In the genomic region with DNA sequence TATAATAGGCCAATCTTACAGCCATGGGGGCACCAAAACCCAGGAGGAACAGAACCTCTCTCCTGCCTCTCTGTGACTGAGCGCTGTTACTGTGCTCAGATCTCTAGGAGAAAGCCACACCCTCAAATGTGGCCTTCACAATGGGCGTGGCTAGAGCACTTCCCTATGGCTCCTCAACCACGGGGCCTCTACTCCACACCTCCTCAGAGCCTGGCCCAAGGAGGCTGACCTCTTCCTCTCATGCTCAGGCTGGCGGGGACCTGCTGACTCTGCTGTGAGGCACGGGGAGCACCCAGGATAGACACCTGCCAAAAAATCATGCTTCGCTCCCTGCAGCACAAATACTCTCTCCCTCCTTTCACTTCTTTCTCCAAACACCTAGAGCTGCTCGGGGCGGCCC, we compare ENCODE assay signal across 16 cellular contexts. TPM values are rescaled to one million over a fixed set of nuclear protein-coding genes. Genes with fewer than 3 reads are reported as not detected.
DNase-seq lines count a peak whose midpoint lies in the region; ATAC-seq and TF ChIP-seq lines count a peak whose summit lies in the region.
"Had no signal": no experiment of that assay in that cellular context is flagged by ENCODE, and none has a peak within 500 bp of the region (broad histone marks: within the 10 kb centered on the region; RNA-seq: fewer than 3 reads in every experiment).

No MANE protein-coding gene starts in this region.

- POLR2A ChIA-PET in MCF 10A (lab: Yijun Ruan, JAX): no interaction called here

- H3K27me3 ChIP-seq in endodermal cell (ENCODE audit: control insufficient read depth, insufficient read depth, low read length, poor library complexity, severe bottlenecking) (no peaks in the 10 kb centered on the region), stomach (no peaks in the 10 kb centered on the region)
- H3K27me3 ChIP-seq: gastrocnemius medialis, neural progenitor cell had no signal

- no peak for TF ChIP-seq CTCF in endodermal cell (conservative IDR thresholded peaks at IDR 0.05)
- no peak for TF ChIP-seq CTCF in stomach (IDR thresholded peaks at IDR 0.05)
- TF ChIP-seq CTCF in MCF 10A (IDR thresholded peaks at IDR 0.05; ENCODE audit: unreplicated experiment): no peak

- no peak overlapping the region for H3K9ac ChIP-seq in endodermal cell (ENCODE audit: extremely low read depth, low read length, poor library complexity, severe bottlenecking)
- H3K9ac ChIP-seq: neural progenitor cell had no signal

- intact Hi-C loops in stomach (cut with DNase I; ENCODE audit: low total_unique reads) (no loop called here), MCF 10A (cut with micrococcal nuclease) (no loop called here)

- H3K27ac Mint-ChIP-seq in endodermal cell (no peak overlapping the region), MCF 10A (ENCODE audit: low read depth, unreplicated experiment) (no peak overlapping the region)
- H3K27ac Mint-ChIP-seq: neural progenitor cell had no signal

- H3K4me1 ChIP-seq in endodermal cell (ENCODE audit: control insufficient read depth, insufficient read depth, low read length) (peaks cover 4% of the 10 kb centered on the region), stomach (peaks cover 5 to 9% (median 7%) of the 10 kb centered on the region in 4 donors)

- H3K4me3 Mint-ChIP-seq in endodermal cell: no peak overlapping the region
- H3K4me3 Mint-ChIP-seq in MCF 10A (ENCODE audit: unreplicated experiment): no peak overlapping the region
- H3K4me3 Mint-ChIP-seq: neural progenitor cell had no signal

- H3K4me1 Mint-ChIP-seq in endodermal cell: peaks cover 16% of the 10 kb centered on the region
- H3K4me1 Mint-ChIP-seq in MCF 10A (ENCODE audit: insufficient read depth, unreplicated experiment): peaks cover 7% of the 10 kb centered on the region

- BruUV-seq in MCF 10A (replicated peaks; lab: Mats Ljungman, UMichigan): no TSS peak

- WGBS in endodermal cell (ENCODE audit: insufficient coverage in 1 of 2, insufficient read length in 1 of 2), 2 experiments: 71 to 81% methylated on average over 6 to 8 of the region's 8 CpGs
- WGBS in stomach, 5 donors: 72 to 80% (median 75%) methylated on average over 8 of the region's 8 CpGs

- TF ChIP-seq EP300 in stomach (IDR thresholded peaks at IDR 0.05): no peak

- DNase-seq in NCI-H82 (lab: John Stamatoyannopoulos, UW) (peak; percentile 41), NCI-H82 treated with DMSO at 0.1 percent for 48 hours (lab: John Stamatoyannopoulos, UW; ENCODE audit: unreplicated experiment) (no peak), NOMO-1 treated with dmso at 0.1 percent for 144 hours (lab: John Stamatoyannopoulos, UW; ENCODE audit: unreplicated experiment) (peak; percentile 44), endodermal cell (peak; percentile 82), stomach (peak; percentile 32), NCI-H1694 treated with DMSO at 0.1 percent for 48 hours (lab: John Stamatoyannopoulos, UW) (no peak), MCF 10A (ENCODE audit: unreplicated experiment) (no peak)
- DNase-seq: ACHN; activated T-cell treated with anti-CD3 and anti-CD28 coated beads, Interleukin-2, amount 50 U/mL, for 48 hours; amygdala; DMS153; gastrocnemius medialis; NCI-H1436 treated with DMSO at 0.1 percent for 48 hours; NK-92 treated with Interleukin-12 subunit alpha and Interleukin-12 subunit beta, amount 100 ng/mL, for 24 hours had no signal

- ATAC-seq in GM21825 (IDR thresholded peaks at IDR 0.05; ENCODE audit: unreplicated experiment): no peak
- ATAC-seq: gastrocnemius medialis had no signal

- H3K4me3 ChIP-seq in endodermal cell (ENCODE audit: low read length) (no peak overlapping the region), stomach (no peak overlapping the region)
- H3K4me3 ChIP-seq: gastrocnemius medialis, neural progenitor cell had no signal

- no peak overlapping the region for H3K27ac ChIP-seq in endodermal cell (ENCODE audit: low read depth, low read length)
- H3K27ac ChIP-seq in stomach: no peak overlapping the region
- H3K27ac ChIP-seq: gastrocnemius medialis, neural progenitor cell had no signal

- TF ChIP-seq POLR2A in stomach (IDR thresholded peaks at IDR 0.05): no peak

- no peaks in the 10 kb centered on the region for H3K9me3 ChIP-seq in endodermal cell (ENCODE audit: control insufficient read depth, low read length)
- no peaks in the 10 kb centered on the region for H3K9me3 ChIP-seq in stomach
- H3K9me3 ChIP-seq: gastrocnemius medialis had no signal

- H3K27me3 Mint-ChIP-seq in endodermal cell (ENCODE audit: insufficient read depth) (no peaks in the 10 kb centered on the region), MCF 10A (ENCODE audit: insufficient read depth, unreplicated experiment) (no peaks in the 10 kb centered on the region)

- CTCF ChIA-PET in MCF 10A (lab: Yijun Ruan, JAX): interaction anchor here (0.6 to 1.2 kb wide), 4 partner anchors 9 to 296 kb away, joined by 3 to 7 read pairs (median 4); no protein-coding TSS in a partner anchor

- H3K36me3 ChIP-seq in endodermal cell (ENCODE audit: control insufficient read depth, insufficient read depth, low read length) (peaks cover 10% of the 10 kb centered on the region), stomach (peaks cover 3 to 60% (median 25%) of the 10 kb centered on the region in 4 donors)
- H3K36me3 ChIP-seq: gastrocnemius medialis, neural progenitor cell had no signal

- peaks cover 5% of the 10 kb centered on the region for H3K36me3 Mint-ChIP-seq in endodermal cell (ENCODE audit: low read depth)
- no peaks in the 10 kb centered on the region for H3K36me3 Mint-ChIP-seq in MCF 10A (ENCODE audit: insufficient read depth, unreplicated experiment)

- H3K9me3 Mint-ChIP-seq in endodermal cell (no peaks in the 10 kb centered on the region), MCF 10A (ENCODE audit: unreplicated experiment) (no peaks in the 10 kb centered on the region)
- H3K9me3 Mint-ChIP-seq: neural progenitor cell had no signal

RNA-seq across cellular contexts. Expression of gene C11orf58, which starts 41.0 kb away (rescaled TPM):
- total RNA-seq in endodermal cell: 100 to 1,000 TPM; 162 to 183 TPM
- 199 TPM for polyA plus RNA-seq in endodermal cell (2013, experiment 1 of 2)
- polyA plus RNA-seq in endodermal cell (2013, experiment 2 of 2): 191 TPM
- 100 to 1,000 TPM; 117 to 336 (median 152) TPM for total RNA-seq in stomach
- polyA plus RNA-seq in stomach: 100 to 1,000 TPM in 2 of 3 donors, 10 to 100 TPM in 1; 86.2 to 145 (median 118) TPM
- total RNA-seq in MCF 10A (2022): 230 and 249 TPM in 2 replicates

Comparison
In these comparisons a context has a peak if more than half of its experiments do, and no peak if none do; other contexts are left out.
1. DNase-seq: peak in NCI-H82 (single experiment), NOMO-1 treated with dmso at 0.1 percent for 144 hours (single experiment), endodermal cell (single experiment) and stomach (single experiment); none in NCI-H82 treated with DMSO at 0.1 percent for 48 hours (single experiment), NCI-H1694 treated with DMSO at 0.1 percent for 48 hours (single experiment) and MCF 10A (single experiment).